In genomic region chr10:59362184-59362966, GRCh38 we compare ENCODE assay signal across 8 cellular contexts. TPM values are rescaled to one million over a fixed set of nuclear protein-coding genes. Genes with fewer than 3 reads are reported as not detected.
DNase-seq lines count a peak whose midpoint lies in the region; ATAC-seq, FAIRE-seq and TF ChIP-seq lines count a peak whose summit lies in the region.

Gene FAM13C (minus strand): TSS chr10:59362549. CDS start chr10:59362460, 89 bp downstream.

- intact Hi-C loops in lower lobe of right lung (cut with DNase I): no loop called here
- intact Hi-C loops in natural killer cell (cut with micrococcal nuclease): no loop called here

- FAIRE-seq in H1 (lab: Jason Lieb, UNC): no peak

- 2% methylated on average over 28 of the region's 42 CpGs; no CpG with 5 or more reads in 1 of the 2 experiments for WGBS in H1 (ENCODE audit: extremely low coverage in 1 of 2, insufficient coverage in 1 of 2, insufficient read length in 1 of 2, insufficient replicate concordance in 2 of 2, low coverage in 1 of 2, low lambda C conversion rate in 2 of 2, missing lambda C conversion rate in 1 of 2), 2 experiments

- no peaks in the 10 kb centered on the region for H3K79me1 ChIP-seq in H1 (ENCODE audit: low read depth, low read length)

- no peak within 1 kb of the TSS for H2BK20ac ChIP-seq in H1 (ENCODE audit: low read length)

- peak within 1 kb of the TSS; percentile 92 for H2AFZ ChIP-seq in H1 (ENCODE audit: low read length)

- H3K36me3 ChIP-seq in HUES6 (ENCODE audit: control insufficient read depth, insufficient read depth, low read length): no peaks in the 10 kb centered on the region
- no peaks in the 10 kb centered on the region for H3K36me3 ChIP-seq in SK-N-MC (ENCODE audit: insufficient read depth, low read length)
- H3K36me3 ChIP-seq in H1 (ENCODE audit: control insufficient read depth in 2 of 4, insufficient read depth in 4 of 4, low read length in 3 of 4): no peaks in the 10 kb centered on the region; a peak in 1 of 8 replicates
- no peaks in the 10 kb centered on the region for H3K36me3 ChIP-seq in lower lobe of right lung

- no peak within 1 kb of the TSS for H3K23ac ChIP-seq in H1 (ENCODE audit: insufficient read length)

- peak; percentile 53 to 64 for DNase-seq in NCI-H187 (lab: John Stamatoyannopoulos, UW)
- no peak for DNase-seq in NCI-H187 treated with DMSO at 0.1 percent for 48 hours (lab: John Stamatoyannopoulos, UW)
- DNase-seq in SK-N-MC (ENCODE audit: low read depth, low spot score): no peak
- peak; percentile 58 to 84 for DNase-seq in H1 (ENCODE audit: low read depth in 1 of 2, low spot score in 2 of 2)
- DNase-seq in lower lobe of right lung: peak; percentile 74
- DNase-seq in superior temporal gyrus (ENCODE audit: extremely low spot score): peak; percentile 86
- DNase-seq in natural killer cell: no peak

- H3K9ac ChIP-seq in HUES6 (ENCODE audit: low read length): peak within 1 kb of the TSS; percentile 57
- peak within 1 kb of the TSS; percentile 59 for H3K9ac ChIP-seq in SK-N-MC (ENCODE audit: insufficient read length)
- H3K9ac ChIP-seq in H1 (replicated peaks in 1 of 4; ENCODE audit: extremely low read depth in 1 of 4, low read depth in 3 of 4, low read length in 3 of 4): peak within 1 kb of the TSS in 3 of 4 experiments; percentile 1 to 38 (median 35); a peak in 3 of 7 replicates

- H4K5ac ChIP-seq in H1 (ENCODE audit: insufficient read length, low read depth, low read length): no peak within 1 kb of the TSS

- peak within 1 kb of the TSS; percentile 41; the same call in 1 of the 2 replicates for H4K8ac ChIP-seq in H1 (ENCODE audit: extremely low read depth, insufficient read depth, low read length)

- H3K4me1 Mint-ChIP-seq in natural killer cell: no peaks in the 10 kb centered on the region

- peak in 1 of 2 experiments; percentile 7; a peak in 1 of 4 replicates for TF ChIP-seq RAD21 in H1 (IDR thresholded peaks at IDR 0.05 in 1 of 2, conservative IDR thresholded peaks at IDR 0.05 in 1 of 2; ENCODE audit: low read depth in 2 of 2, low read length in 2 of 2)

- no peak within 1 kb of the TSS for H3K27ac ChIP-seq in HUES6 (ENCODE audit: low read depth, low read length)
- no peak within 1 kb of the TSS for H3K27ac ChIP-seq in SK-N-MC
- no peak within 1 kb of the TSS for H3K27ac ChIP-seq in H1 (ENCODE audit: low read depth, low read length)
- H3K27ac ChIP-seq in lower lobe of right lung: peak within 1 kb of the TSS; percentile 84

- peaks cover 7% of the 10 kb centered on the region for H3K4me1 ChIP-seq in HUES6 (ENCODE audit: control insufficient read depth, insufficient read depth, low read length)
- no peaks in the 10 kb centered on the region; a peak in 1 of 7 replicates for H3K4me1 ChIP-seq in H1 (replicated peaks in 1 of 4; ENCODE audit: control insufficient read depth in 3 of 4, insufficient read depth in 4 of 4, low read length in 3 of 4)
- peaks cover 32% of the 10 kb centered on the region for H3K4me1 ChIP-seq in lower lobe of right lung

- CTCF ChIA-PET in H1 (lab: Charles Lee; ENCODE audit: partially characterized antibody): interaction anchor here (0.7 to 1.3 kb wide), 5 partner anchors 10 to 218 kb away, joined by 3 to 4 read pairs (median 4); no protein-coding TSS in a partner anchor

- no peak within 1 kb of the TSS for H2BK5ac ChIP-seq in H1 (ENCODE audit: low read depth, low read length)

- no peak within 1 kb of the TSS for H2BK12ac ChIP-seq in H1 (ENCODE audit: low read depth, low read length)

- H3K56ac ChIP-seq in H1 (replicated peaks; ENCODE audit: insufficient read length, low read depth, low read length): no peak within 1 kb of the TSS

- H3K9me3 Mint-ChIP-seq in natural killer cell: peaks cover 0 to 3% of the 10 kb centered on the region in 2 donors

- ATAC-seq in lower lobe of right lung: peak; percentile 91 to 93
- ATAC-seq in natural killer cell: no peak

- peaks cover 4% of the 10 kb centered on the region; the same call in 1 of the 2 replicates for H3K23me2 ChIP-seq in H1 (ENCODE audit: low read depth, low read length)

- H3K27me3 ChIP-seq in HUES6 (ENCODE audit: control insufficient read depth, insufficient read depth, low read length): peaks cover 27% of the 10 kb centered on the region
- peaks cover 0 to 15% (median 3%) of the 10 kb centered on the region in 4 experiments; a peak in 4 of 7 replicates for H3K27me3 ChIP-seq in H1 (replicated peaks in 1 of 4; ENCODE audit: control insufficient read depth in 3 of 4, extremely low read depth in 1 of 4, insufficient read depth in 3 of 4, low read length in 3 of 4)
- H3K27me3 ChIP-seq in lower lobe of right lung (ENCODE audit: low read depth): no peaks in the 10 kb centered on the region

- TF ChIP-seq POLR2A in H1 (IDR thresholded peaks at IDR 0.05; ENCODE audit: control extremely low read depth in 1 of 2, low read depth in 2 of 2, low read length in 2 of 2): peak in 1 of 2 experiments; percentile 50; a peak in 2 of 3 replicates

- H3K9me3 ChIP-seq in HUES6 (ENCODE audit: control insufficient read depth, insufficient read depth, low read depth, low read length) (no peaks in the 10 kb centered on the region), SK-N-MC (ENCODE audit: low read depth, low read length) (no peaks in the 10 kb centered on the region), H1 (ENCODE audit: insufficient read depth in 2 of 2, low read depth in 1 of 2, low read length in 1 of 2) (no peaks in the 10 kb centered on the region), lower lobe of right lung (no peaks in the 10 kb centered on the region)

- no peaks in the 10 kb centered on the region for H3K79me2 ChIP-seq in H1 (ENCODE audit: control insufficient read depth in 1 of 2, insufficient read depth in 2 of 2, low read length in 2 of 2)

- H3K18ac ChIP-seq in H1 (ENCODE audit: extremely low read depth, low read length): no peak within 1 kb of the TSS

- H3K36me3 Mint-ChIP-seq in natural killer cell: no peaks in the 10 kb centered on the region

- peaks cover 4 to 8% of the 10 kb centered on the region in 2 donors for H3K27me3 Mint-ChIP-seq in natural killer cell (ENCODE audit: low read depth in 2 of 2)

- no peak for TF ChIP-seq EP300 in H1 (IDR thresholded peaks at IDR 0.05; ENCODE audit: borderline replicate concordance in 1 of 2, low read depth in 2 of 2, low read length in 2 of 2)

- H3K14ac ChIP-seq in H1 (ENCODE audit: insufficient read length): no peak within 1 kb of the TSS

- POLR2A ChIA-PET in H1 (lab: Charles Lee; ENCODE audit: partially characterized antibody): no interaction called here

- H2AK5ac ChIP-seq in H1 (ENCODE audit: low read depth, low read length): no peak within 1 kb of the TSS

- no peak within 1 kb of the TSS for H3K27ac Mint-ChIP-seq in natural killer cell

- H4K91ac ChIP-seq in H1 (replicated peaks; ENCODE audit: insufficient read length, low read length): no peak within 1 kb of the TSS

- no peak within 1 kb of the TSS for H3K4ac ChIP-seq in H1 (replicated peaks; ENCODE audit: insufficient read length, low read depth, low read length)

- H3K4me3 ChIP-seq in HUES6 (ENCODE audit: low read depth, low read length) (peak within 1 kb of the TSS; percentile 68), SK-N-MC (peak within 1 kb of the TSS; percentile 82), H1 (ENCODE audit: extremely low read depth in 1 of 4, insufficient read depth in 2 of 4, low read depth in 3 of 4, low read length in 4 of 4) (peak within 1 kb of the TSS; percentile 36 to 65 (median 51)), lower lobe of right lung (peak within 1 kb of the TSS; percentile 60)

- H3K4me3 Mint-ChIP-seq in natural killer cell: no peak within 1 kb of the TSS

- H4K20me1 ChIP-seq in H1 (replicated peaks in 1 of 2; ENCODE audit: control insufficient read depth in 1 of 2, insufficient read depth in 2 of 2, low read length in 2 of 2): no peaks in the 10 kb centered on the region

- H2BK120ac ChIP-seq in H1 (replicated peaks; ENCODE audit: low read depth, low read length): no peak within 1 kb of the TSS

- no peak within 1 kb of the TSS for H2BK15ac ChIP-seq in H1 (ENCODE audit: low read length)

- TF ChIP-seq CTCF in H1 (IDR thresholded peaks at IDR 0.05; ENCODE audit: control extremely low read depth in 1 of 3, insufficient read depth in 1 of 3, low read depth in 1 of 3, low read length in 3 of 3) (0 out of 4 replicates have a peak, but pooled peaks of 1 of the 3 experiments have one; percentile 1), lower lobe of right lung (IDR thresholded peaks at IDR 0.05) (no peak), natural killer cell (IDR thresholded peaks at IDR 0.05) (no peak)

- H3K4me2 ChIP-seq in H1 (ENCODE audit: insufficient read depth in 1 of 2, low read depth in 2 of 2, low read length in 2 of 2): peak within 1 kb of the TSS; percentile 69 to 93

TF ChIP-seq in H1, 55 proteins besides CTCF, POLR2A, EP300 and RAD21 (continues in another document):
- peak; percentile 87 for TF ChIP-seq E2F6 (IDR thresholded peaks at IDR 0.05)
- TF ChIP-seq, protein P1, sequence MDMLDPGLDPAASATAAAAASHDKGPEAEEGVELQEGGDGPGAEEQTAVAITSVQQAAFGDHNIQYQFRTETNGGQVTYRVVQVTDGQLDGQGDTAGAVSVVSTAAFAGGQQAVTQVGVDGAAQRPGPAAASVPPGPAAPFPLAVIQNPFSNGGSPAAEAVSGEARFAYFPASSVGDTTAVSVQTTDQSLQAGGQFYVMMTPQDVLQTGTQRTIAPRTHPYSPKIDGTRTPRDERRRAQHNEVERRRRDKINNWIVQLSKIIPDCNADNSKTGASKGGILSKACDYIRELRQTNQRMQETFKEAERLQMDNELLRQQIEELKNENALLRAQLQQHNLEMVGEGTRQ (IDR thresholded peaks at IDR 0.05; ENCODE audit: low read length): no peak
- peak; percentile 32; the same call in 1 of the 2 replicates for TF ChIP-seq CREB1 (IDR thresholded peaks at IDR 0.05)
- no peak for TF ChIP-seq JUND (IDR thresholded peaks at IDR 0.05; ENCODE audit: low read length)
- peak; percentile 76 for TF ChIP-seq KDM4A (IDR thresholded peaks at IDR 0.05; ENCODE audit: low read depth, low read length, severe bottlenecking)
- peak; percentile 49; the same call in 1 of the 2 replicates for TF ChIP-seq TAF1 (IDR thresholded peaks at IDR 0.05; ENCODE audit: low read depth, low read length)

RNA-seq across cellular contexts. Expression of gene FAM13C, which starts in this region (rescaled TPM):
- 0.23 and 0.56 TPM in 2 replicates for total RNA-seq in H1 (2021; fragmentation: NEBNext Ultra II Directional; extraction: Animal tissue kit (Norgen Biotek cat#: 25700))
- 0.36 and 0.62 TPM in 2 replicates for polyA plus RNA-seq in H1 (2011; rRNA removed)
- polyA plus RNA-seq in H1 (2011; cell fraction: cytosol; rRNA removed): 0.56 TPM
- polyA plus RNA-seq in H1 (2011; cell fraction: nucleus; rRNA removed): 1.8 TPM
- polyA plus RNA-seq in H1 (2012, experiment 1 of 2): 0.32 to 1.2 TPM (median 0.54 TPM) in 4 replicates
- polyA plus RNA-seq in H1 (2012, experiment 2 of 2): not detected
- polyA plus RNA-seq in H1 (2013, experiment 1 of 2): 0.41 TPM
- 0.39 TPM for polyA plus RNA-seq in H1 (2013, experiment 2 of 2)
- 2.1 and 4.1 TPM in 2 replicates for polyA minus RNA-seq in H1 (2011; rRNA and poly(A)+ RNA removed)
- 0.66 TPM for polyA minus RNA-seq in H1 (2011; cell fraction: cytosol; rRNA and poly(A)+ RNA removed)
- 6.2 TPM for polyA minus RNA-seq in H1 (2011; cell fraction: nucleus; rRNA and poly(A)+ RNA removed)
- total RNA-seq in lower lobe of right lung (13.9 TPM), natural killer cell (not detected)

Comparison
In these comparisons a context has a peak if more than half of its experiments do, and no peak if none do; other contexts are left out.
1. DNase-seq: peak in NCI-H187 (2 of 2), H1 (2 of 2), lower lobe of right lung (single experiment) and superior temporal gyrus (single experiment); none in NCI-H187 treated with DMSO at 0.1 percent for 48 hours (single experiment), SK-N-MC (single experiment) and natural killer cell (single experiment).
2. ATAC-seq: peak in lower lobe of right lung (2 of 2); none in natural killer cell (0 of 3).
3. Peak in every context shown above with its lines, with median percentiles within 50 percentile points of each other: H3K4me3 ChIP-seq and H3K9ac ChIP-seq.